8 cellular contexts compared by ENCODE assay signal in genomic region chr3:71581451-71581980, GRCh38. TPM values are rescaled to one million over a fixed set of nuclear protein-coding genes. Genes with fewer than 3 reads are reported as not detected.
DNase-seq lines count a peak whose midpoint lies in the region; ATAC-seq, FAIRE-seq and TF ChIP-seq lines count a peak whose summit lies in the region.

No MANE protein-coding gene starts in this region.

- H3K79me2 ChIP-seq in endothelial cell of umbilical vein (ENCODE audit: control insufficient read depth, insufficient read depth, low read length) = peaks cover 14% of the 10 kb centered on the region

- BruUV-seq in endothelial cell of umbilical vein (replicated peaks; lab: Mats Ljungman, UMichigan) = no TSS peak

- intact Hi-C loops in endothelial cell of umbilical vein (cut with micrococcal nuclease) (loop anchor here (1.0 to 5.0 kb wide), 4 partner anchors 113 to 354 kb away; no protein-coding TSS in a partner anchor), mucosa of descending colon (cut with DNase I, micrococcal nuclease) (loop anchor here (10.0 kb wide), 2 partner anchors 267 to 527 kb away; no protein-coding TSS in a partner anchor), stomach (cut with DNase I; ENCODE audit: low total_unique reads) (no loop called here)

- peak; percentile 6 to 14 (median 10) for DNase-seq in activated CD4-positive, CD25-positive, alpha-beta regulatory T cell (lab: John Stamatoyannopoulos, UW)
- peak; percentile 48 for DNase-seq in activated CD8-positive, alpha-beta T cell treated with anti-CD3 and anti-CD28 coated beads, Interleukin-2, amount 10 ng/mL, durations not matched to agents 7 days and 5 days
- DNase-seq in endothelial cell of umbilical vein (ENCODE audit: low read depth, low spot score) (peak; percentile 52), mucosa of descending colon (peak; percentile 39 to 70 (median 67)), stomach (peak; percentile 42), cerebellar cortex (ENCODE audit: low spot score) (no peak), DMS153 (lab: John Stamatoyannopoulos, UW) (no peak)

- H3K36me3 ChIP-seq in endothelial cell of umbilical vein (ENCODE audit: control insufficient read depth in 2 of 2, extremely low read depth in 1 of 2, insufficient read depth in 2 of 2, low read length in 2 of 2) = no peaks in the 10 kb centered on the region
- H3K36me3 ChIP-seq in mucosa of descending colon (ENCODE audit: low read depth) = no peaks in the 10 kb centered on the region
- no peaks in the 10 kb centered on the region for H3K36me3 ChIP-seq in stomach

- 0 to 1% (median 1%) methylated on average over 28 to 51 of the region's 51 CpGs for WGBS in stomach, 5 donors

- FAIRE-seq in endothelial cell of umbilical vein (lab: Jason Lieb, UNC) = no peak

- POLR2A ChIA-PET in activated CD8-positive, alpha-beta T cell treated with anti-CD3 and anti-CD28 coated beads, Interleukin-2, amount 10 ng/mL, durations not matched to agents 7 days and 5 days (lab: Charles Lee) = interaction anchor here (0.6 to 3.4 kb wide), 7 partner anchors 37 to 518 kb away, joined by 3 to 27 read pairs (median 4); no protein-coding TSS in a partner anchor
- POLR2A ChIA-PET in endothelial cell of umbilical vein (lab: Charles Lee) = interaction anchor here (1.2 kb wide), 1 partner anchor 66 kb away, joined by 6 read pairs; no protein-coding TSS in a partner anchor

- no peak for ATAC-seq in activated CD4-positive, CD25-positive, alpha-beta regulatory T cell treated with anti-CD3 and anti-CD28 coated beads, Interleukin-2, amount 50 U/mL, for 24 hours
- peak; percentile 38 for ATAC-seq in activated CD8-positive, alpha-beta T cell treated with anti-CD3 and anti-CD28 coated beads, Interleukin-2, amount 10 ng/mL, durations not matched to agents 7 days and 5 days
- ATAC-seq in mucosa of descending colon = peak; percentile 11

- peak overlapping the region; percentile 92 for H2AFZ ChIP-seq in endothelial cell of umbilical vein (ENCODE audit: low read depth, low read length)

- H3K9ac ChIP-seq in endothelial cell of umbilical vein (replicated peaks; ENCODE audit: extremely low read depth, insufficient read depth, low read length) = peak overlapping the region; percentile 88

- peak overlapping the region; percentile 78 for H3K4me3 Mint-ChIP-seq in activated CD8-positive, alpha-beta T cell treated with anti-CD3 and anti-CD28 coated beads, Interleukin-2, amount 10 ng/mL, durations not matched to agents 7 days and 5 days

- dilution Hi-C loops in endothelial cell of umbilical vein (cut with MboI; ENCODE audit: extremely low pct_ligation_motif_present, low sequenced_read_pairs) = no loop called here

- peak overlapping the region; percentile 85 for H3K27ac Mint-ChIP-seq in activated CD8-positive, alpha-beta T cell treated with anti-CD3 and anti-CD28 coated beads, Interleukin-2, amount 10 ng/mL, durations not matched to agents 7 days and 5 days

- no peaks in the 10 kb centered on the region for H3K9me3 Mint-ChIP-seq in activated CD8-positive, alpha-beta T cell treated with anti-CD3 and anti-CD28 coated beads, Interleukin-2, amount 10 ng/mL, durations not matched to agents 7 days and 5 days (ENCODE audit: insufficient read depth)

- H3K27ac ChIP-seq in endothelial cell of umbilical vein (ENCODE audit: insufficient read depth, low read depth, low read length) (peak overlapping the region; percentile 78), stomach (peak overlapping the region; percentile 94 to 100 (median 96))

- TF ChIP-seq CTCF in endothelial cell of umbilical vein (IDR thresholded peaks at IDR 0.05; ENCODE audit: extremely low read depth in 1 of 2, insufficient read depth in 1 of 2, low read depth in 1 of 2, low read length in 2 of 2) (no peak), mucosa of descending colon (IDR thresholded peaks at IDR 0.05) (no peak), stomach (IDR thresholded peaks at IDR 0.05) (no peak)

- H3K27me3 ChIP-seq in endothelial cell of umbilical vein (ENCODE audit: control insufficient read depth in 2 of 2, insufficient read depth in 2 of 2, low read length in 2 of 2) (no peaks in the 10 kb centered on the region), stomach (no peaks in the 10 kb centered on the region)

- H3K4me1 ChIP-seq in endothelial cell of umbilical vein (ENCODE audit: control insufficient read depth, extremely low read depth, insufficient read depth, low read length) = peaks cover 56% of the 10 kb centered on the region
- peaks cover 28% of the 10 kb centered on the region for H3K4me1 ChIP-seq in mucosa of descending colon (ENCODE audit: low read depth)
- H3K4me1 ChIP-seq in stomach = peaks cover 22 to 67% (median 50%) of the 10 kb centered on the region in 4 donors

- peak overlapping the region; percentile 95 for H3K4me2 ChIP-seq in endothelial cell of umbilical vein (ENCODE audit: insufficient read depth, low read length)

- no peak for TF ChIP-seq EP300 in stomach (IDR thresholded peaks at IDR 0.05)

- H3K9me3 ChIP-seq in endothelial cell of umbilical vein (replicated peaks; ENCODE audit: control insufficient read depth, insufficient read depth, low read length) (no peaks in the 10 kb centered on the region), mucosa of descending colon (no peaks in the 10 kb centered on the region), stomach (no peaks in the 10 kb centered on the region)

- H3K4me3 ChIP-seq in endothelial cell of umbilical vein (replicated peaks in 1 of 3; ENCODE audit: insufficient read depth in 1 of 3, low read depth in 1 of 3, low read length in 3 of 3) = peak overlapping the region; percentile 76 to 91 (median 84)
- H3K4me3 ChIP-seq in mucosa of descending colon = peak overlapping the region; percentile 59
- peak overlapping the region; percentile 62 to 83 (median 81) for H3K4me3 ChIP-seq in stomach

- no peak for TF ChIP-seq POLR2A in endothelial cell of umbilical vein (IDR thresholded peaks at IDR 0.05; ENCODE audit: low read depth, low read length)
- TF ChIP-seq POLR2A in stomach (IDR thresholded peaks at IDR 0.05) = no peak

- no peaks in the 10 kb centered on the region for H4K20me1 ChIP-seq in endothelial cell of umbilical vein (replicated peaks; ENCODE audit: control insufficient read depth, extremely low read depth, insufficient read depth, low read length)

- no peaks in the 10 kb centered on the region for H3K27me3 Mint-ChIP-seq in activated CD8-positive, alpha-beta T cell treated with anti-CD3 and anti-CD28 coated beads, Interleukin-2, amount 10 ng/mL, durations not matched to agents 7 days and 5 days (ENCODE audit: low read depth)

- H3K9me1 ChIP-seq in endothelial cell of umbilical vein (replicated peaks; ENCODE audit: control insufficient read depth, extremely low read depth, insufficient read depth, low read length) = no peaks in the 10 kb centered on the region

- H3K36me3 Mint-ChIP-seq in activated CD8-positive, alpha-beta T cell treated with anti-CD3 and anti-CD28 coated beads, Interleukin-2, amount 10 ng/mL, durations not matched to agents 7 days and 5 days (ENCODE audit: low read depth) = peaks cover 6% of the 10 kb centered on the region

- peaks cover 47% of the 10 kb centered on the region for H3K4me1 Mint-ChIP-seq in activated CD8-positive, alpha-beta T cell treated with anti-CD3 and anti-CD28 coated beads, Interleukin-2, amount 10 ng/mL, durations not matched to agents 7 days and 5 days (ENCODE audit: low read depth)

- CTCF ChIA-PET in activated CD8-positive, alpha-beta T cell treated with anti-CD3 and anti-CD28 coated beads, Interleukin-2, amount 10 ng/mL, durations not matched to agents 7 days and 5 days (lab: Charles Lee) = interaction anchor here (1.0 to 1.4 kb wide), 4 partner anchors 125 to 280 kb away, joined by 3 to 4 read pairs (median 3); no protein-coding TSS in a partner anchor
- CTCF ChIA-PET in endothelial cell of umbilical vein (lab: Charles Lee) = interaction anchor here (1.4 to 5.1 kb wide), 2 partner anchors 65 to 71 kb away, joined by 4 to 25 read pairs; no protein-coding TSS in a partner anchor

TF ChIP-seq in endothelial cell of umbilical vein, 7 proteins besides CTCF, POLR2A, EP300 and RAD21:
- TF ChIP-seq JUN (IDR thresholded peaks at IDR 0.05; ENCODE audit: borderline replicate concordance, insufficient read depth, insufficient read length, low read depth) (no peak), MAX (IDR thresholded peaks at IDR 0.05; ENCODE audit: insufficient read depth, insufficient read length) (no peak), EZH2 (IDR thresholded peaks at IDR 0.05; ENCODE audit: borderline replicate concordance, low read depth, low read length, severe bottlenecking) (no peak), FOS (IDR thresholded peaks at IDR 0.05; ENCODE audit: borderline replicate concordance, insufficient read depth, low read length) (no peak), MYC (IDR thresholded peaks at IDR 0.05; ENCODE audit: low read depth, low read length) (no peak), GATA2 (IDR thresholded peaks at IDR 0.05; ENCODE audit: insufficient read depth, insufficient read length, low read depth, low read length) (no peak), POLR2AphosphoS5 (IDR thresholded peaks at IDR 0.05; ENCODE audit: insufficient read depth, low read depth, low read length) (no peak)
TF ChIP-seq in endothelial cell of umbilical vein: peak in this region for 0.

RNA-seq across cellular contexts. Expression of gene FOXP1, which starts 2.0 kb away (rescaled TPM):
- total RNA-seq in activated CD8-positive, alpha-beta T cell treated with anti-CD3 and anti-CD28 coated beads, Interleukin-2, amount 10 ng/mL, durations not matched to agents 7 days and 5 days = 100 to 1,000 TPM; 120 to 122 TPM
- total RNA-seq in endothelial cell of umbilical vein (96.9 and 107 TPM in 2 replicates), mucosa of descending colon (100 to 1,000 TPM; 133 to 217 (median 214) TPM), stomach (100 to 1,000 TPM; 109 to 215 (median 159) TPM)
- polyA plus RNA-seq in endothelial cell of umbilical vein (40.9 and 41.0 TPM in 2 replicates), stomach (10 to 100 TPM; 12.3 to 20.5 (median 15.6) TPM)
- polyA plus RNA-seq in endothelial cell of umbilical vein (2011; cell fraction: cytosol; rRNA removed) = 33.9 and 34.0 TPM in 2 replicates
- polyA plus RNA-seq in endothelial cell of umbilical vein (2011; cell fraction: nucleus; rRNA removed) = 101 and 110 TPM in 2 replicates
- polyA plus RNA-seq in endothelial cell of umbilical vein (2012) = 35.9 and 41.9 TPM in 2 replicates
- polyA minus RNA-seq in endothelial cell of umbilical vein = 241 and 261 TPM in 2 replicates
- 13.8 TPM for polyA minus RNA-seq in endothelial cell of umbilical vein (2011; cell fraction: cytosol; rRNA and poly(A)+ RNA removed)
- 607 and 766 TPM in 2 replicates for polyA minus RNA-seq in endothelial cell of umbilical vein (2011; cell fraction: nucleus; rRNA and poly(A)+ RNA removed)

Comparison
In these comparisons a context has a peak if more than half of its experiments do, and no peak if none do; other contexts are left out.
1. DNase-seq: peak in activated CD4-positive, CD25-positive, alpha-beta regulatory T cell (4 of 4), activated CD8-positive, alpha-beta T cell treated with anti-CD3 and anti-CD28 coated beads, Interleukin-2, amount 10 ng/mL, durations not matched to agents 7 days and 5 days (single experiment), endothelial cell of umbilical vein (single experiment), mucosa of descending colon (3 of 3) and stomach (single experiment); none in cerebellar cortex (single experiment) and DMS153 (single experiment).
2. ATAC-seq: peak in activated CD8-positive, alpha-beta T cell treated with anti-CD3 and anti-CD28 coated beads, Interleukin-2, amount 10 ng/mL, durations not matched to agents 7 days and 5 days (single experiment) and mucosa of descending colon (single experiment); none in activated CD4-positive, CD25-positive, alpha-beta regulatory T cell treated with anti-CD3 and anti-CD28 coated beads, Interleukin-2, amount 50 U/mL, for 24 hours (0 of 2).
3. Peak in every context shown above with its lines, with median percentiles within 50 percentile points of each other: H3K4me3 ChIP-seq.